1 cellular context compared by ENCODE assay signal in the genomic region with DNA sequence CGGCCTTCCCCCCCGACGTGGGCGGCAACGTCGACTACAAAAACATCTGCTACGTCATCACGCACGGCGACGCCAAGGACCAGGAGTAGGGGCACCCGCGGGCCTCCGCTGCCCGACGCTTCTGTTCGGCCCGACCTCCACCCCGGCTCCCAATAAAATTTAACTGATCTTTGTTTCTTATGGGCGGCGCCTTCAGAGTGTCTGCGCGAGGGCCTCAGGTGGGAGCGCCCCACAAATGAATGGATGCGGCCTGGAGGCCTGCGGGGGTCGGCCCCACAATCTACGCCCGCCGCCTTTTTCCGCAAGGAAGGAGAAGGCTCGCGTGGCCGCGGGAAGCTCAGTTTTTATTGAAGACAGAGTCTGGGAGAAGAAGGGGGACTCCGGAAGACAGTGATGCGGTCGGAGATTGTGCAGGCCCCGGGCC.
TF ChIP-seq lines count a peak whose summit lies in the region.

No MANE protein-coding gene starts in this region.

TF ChIP-seq in K562, 482 proteins besides CTCF, POLR2A, EP300 and RAD21 (continues in another document):
- peak; percentile 84 for TF ChIP-seq ZNF707 (CRISPR knock-in tag; conservative IDR thresholded peaks at IDR 0.05)
- TF ChIP-seq, protein P1, sequence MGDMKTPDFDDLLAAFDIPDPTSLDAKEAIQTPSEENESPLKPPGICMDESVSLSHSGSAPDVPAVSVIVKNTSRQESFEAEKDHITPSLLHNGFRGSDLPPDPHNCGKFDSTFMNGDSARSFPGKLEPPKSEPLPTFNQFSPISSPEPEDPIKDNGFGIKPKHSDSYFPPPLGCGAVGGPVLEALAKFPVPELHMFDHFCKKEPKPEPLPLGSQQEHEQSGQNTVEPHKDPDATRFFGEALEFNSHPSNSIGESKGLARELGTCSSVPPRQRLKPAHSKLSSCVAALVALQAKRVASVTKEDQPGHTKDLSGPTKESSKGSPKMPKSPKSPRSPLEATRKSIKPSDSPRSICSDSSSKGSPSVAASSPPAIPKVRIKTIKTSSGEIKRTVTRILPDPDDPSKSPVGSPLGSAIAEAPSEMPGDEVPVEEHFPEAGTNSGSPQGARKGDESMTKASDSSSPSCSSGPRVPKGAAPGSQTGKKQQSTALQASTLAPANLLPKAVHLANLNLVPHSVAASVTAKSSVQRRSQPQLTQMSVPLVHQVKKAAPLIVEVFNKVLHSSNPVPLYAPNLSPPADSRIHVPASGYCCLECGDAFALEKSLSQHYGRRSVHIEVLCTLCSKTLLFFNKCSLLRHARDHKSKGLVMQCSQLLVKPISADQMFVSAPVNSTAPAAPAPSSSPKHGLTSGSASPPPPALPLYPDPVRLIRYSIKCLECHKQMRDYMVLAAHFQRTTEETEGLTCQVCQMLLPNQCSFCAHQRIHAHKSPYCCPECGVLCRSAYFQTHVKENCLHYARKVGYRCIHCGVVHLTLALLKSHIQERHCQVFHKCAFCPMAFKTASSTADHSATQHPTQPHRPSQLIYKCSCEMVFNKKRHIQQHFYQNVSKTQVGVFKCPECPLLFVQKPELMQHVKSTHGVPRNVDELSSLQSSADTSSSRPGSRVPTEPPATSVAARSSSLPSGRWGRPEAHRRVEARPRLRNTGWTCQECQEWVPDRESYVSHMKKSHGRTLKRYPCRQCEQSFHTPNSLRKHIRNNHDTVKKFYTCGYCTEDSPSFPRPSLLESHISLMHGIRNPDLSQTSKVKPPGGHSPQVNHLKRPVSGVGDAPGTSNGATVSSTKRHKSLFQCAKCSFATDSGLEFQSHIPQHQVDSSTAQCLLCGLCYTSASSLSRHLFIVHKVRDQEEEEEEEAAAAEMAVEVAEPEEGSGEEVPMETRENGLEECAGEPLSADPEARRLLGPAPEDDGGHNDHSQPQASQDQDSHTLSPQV (IDR thresholded peaks at IDR 0.05), result peak; percentile 89
- TF ChIP-seq, protein P2, sequence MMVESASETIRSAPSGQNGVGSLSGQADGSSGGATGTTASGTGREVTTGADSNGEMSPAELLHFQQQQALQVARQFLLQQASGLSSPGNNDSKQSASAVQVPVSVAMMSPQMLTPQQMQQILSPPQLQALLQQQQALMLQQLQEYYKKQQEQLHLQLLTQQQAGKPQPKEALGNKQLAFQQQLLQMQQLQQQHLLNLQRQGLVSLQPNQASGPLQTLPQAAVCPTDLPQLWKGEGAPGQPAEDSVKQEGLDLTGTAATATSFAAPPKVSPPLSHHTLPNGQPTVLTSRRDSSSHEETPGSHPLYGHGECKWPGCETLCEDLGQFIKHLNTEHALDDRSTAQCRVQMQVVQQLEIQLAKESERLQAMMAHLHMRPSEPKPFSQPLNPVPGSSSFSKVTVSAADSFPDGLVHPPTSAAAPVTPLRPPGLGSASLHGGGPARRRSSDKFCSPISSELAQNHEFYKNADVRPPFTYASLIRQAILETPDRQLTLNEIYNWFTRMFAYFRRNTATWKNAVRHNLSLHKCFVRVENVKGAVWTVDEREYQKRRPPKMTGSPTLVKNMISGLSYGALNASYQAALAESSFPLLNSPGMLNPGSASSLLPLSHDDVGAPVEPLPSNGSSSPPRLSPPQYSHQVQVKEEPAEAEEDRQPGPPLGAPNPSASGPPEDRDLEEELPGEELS (CRISPR knock-in tag; IDR thresholded peaks at IDR 0.05; ENCODE audit: borderline replicate concordance), result 0 out of 2 replicates have a peak, but pooled peaks have one; percentile 9
- TF ChIP-seq POLR2AphosphoS5 (IDR thresholded peaks at IDR 0.05; ENCODE audit: control insufficient read depth, insufficient read depth, low read depth, low read length), result peak; percentile 64; the same call in 1 of the 2 replicates
- peak; percentile 70 for TF ChIP-seq SMARCA5 (IDR thresholded peaks at IDR 0.05)
- no peak for TF ChIP-seq ZNF217 (CRISPR knock-in tag; IDR thresholded peaks at IDR 0.05)
- TF ChIP-seq ELF1 (tag; IDR thresholded peaks at IDR 0.05), result peak; percentile 77
- no peak for TF ChIP-seq ZNF134 (CRISPR knock-in tag; conservative IDR thresholded peaks at IDR 0.05)
- peak; percentile 97 for TF ChIP-seq ZFX (CRISPR knock-in tag; IDR thresholded peaks at IDR 0.05)
- peak; percentile 43 for TF ChIP-seq PHF20 (IDR thresholded peaks at IDR 0.05; ENCODE audit: partially characterized antibody)
- TF ChIP-seq RNF2 (IDR thresholded peaks at IDR 0.05), result peak; percentile 62
- 0 out of 2 replicates have a peak, but pooled peaks have one; percentile 13 for TF ChIP-seq NCOA1 (IDR thresholded peaks at IDR 0.05; ENCODE audit: low read depth)
- TF ChIP-seq, protein P3, sequence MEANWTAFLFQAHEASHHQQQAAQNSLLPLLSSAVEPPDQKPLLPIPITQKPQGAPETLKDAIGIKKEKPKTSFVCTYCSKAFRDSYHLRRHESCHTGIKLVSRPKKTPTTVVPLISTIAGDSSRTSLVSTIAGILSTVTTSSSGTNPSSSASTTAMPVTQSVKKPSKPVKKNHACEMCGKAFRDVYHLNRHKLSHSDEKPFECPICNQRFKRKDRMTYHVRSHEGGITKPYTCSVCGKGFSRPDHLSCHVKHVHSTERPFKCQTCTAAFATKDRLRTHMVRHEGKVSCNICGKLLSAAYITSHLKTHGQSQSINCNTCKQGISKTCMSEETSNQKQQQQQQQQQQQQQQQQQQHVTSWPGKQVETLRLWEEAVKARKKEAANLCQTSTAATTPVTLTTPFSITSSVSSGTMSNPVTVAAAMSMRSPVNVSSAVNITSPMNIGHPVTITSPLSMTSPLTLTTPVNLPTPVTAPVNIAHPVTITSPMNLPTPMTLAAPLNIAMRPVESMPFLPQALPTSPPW (CRISPR knock-in tag; IDR thresholded peaks at IDR 0.05), result peak; percentile 91
- peak; percentile 84 for TF ChIP-seq GABPA (tag; conservative IDR thresholded peaks at IDR 0.05; ENCODE audit: low read depth)
- 0 out of 2 replicates have a peak, but pooled peaks have one; percentile 30 for TF ChIP-seq SPI1 (IDR thresholded peaks at IDR 0.05; ENCODE audit: borderline replicate concordance, low read depth, low read length)
- no peak for TF ChIP-seq POLR3G (IDR thresholded peaks at IDR 0.05; ENCODE audit: extremely low read depth, insufficient read length, insufficient replicate concordance)
- TF ChIP-seq, protein P4, sequence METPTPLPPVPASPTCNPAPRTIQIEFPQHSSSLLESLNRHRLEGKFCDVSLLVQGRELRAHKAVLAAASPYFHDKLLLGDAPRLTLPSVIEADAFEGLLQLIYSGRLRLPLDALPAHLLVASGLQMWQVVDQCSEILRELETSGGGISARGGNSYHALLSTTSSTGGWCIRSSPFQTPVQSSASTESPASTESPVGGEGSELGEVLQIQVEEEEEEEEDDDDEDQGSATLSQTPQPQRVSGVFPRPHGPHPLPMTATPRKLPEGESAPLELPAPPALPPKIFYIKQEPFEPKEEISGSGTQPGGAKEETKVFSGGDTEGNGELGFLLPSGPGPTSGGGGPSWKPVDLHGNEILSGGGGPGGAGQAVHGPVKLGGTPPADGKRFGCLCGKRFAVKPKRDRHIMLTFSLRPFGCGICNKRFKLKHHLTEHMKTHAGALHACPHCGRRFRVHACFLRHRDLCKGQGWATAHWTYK (CRISPR knock-in tag; IDR thresholded peaks at IDR 0.05), result 0 out of 2 replicates have a peak, but pooled peaks have one; percentile 22
- TF ChIP-seq MYC (IDR thresholded peaks at IDR 0.05; ENCODE audit: low read depth, low read length), result peak; percentile 55; the same call in 1 of the 2 replicates
- peak; percentile 57; the same call in 1 of the 2 replicates for TF ChIP-seq MYC (CRISPR knock-in tag; IDR thresholded peaks at IDR 0.05; ENCODE audit: borderline replicate concordance, low read depth)
- TF ChIP-seq ZNF3 (CRISPR knock-in tag; IDR thresholded peaks at IDR 0.05), result no peak
- TF ChIP-seq ARID1B (IDR thresholded peaks at IDR 0.05), result peak; percentile 56
- TF ChIP-seq, protein P5, sequence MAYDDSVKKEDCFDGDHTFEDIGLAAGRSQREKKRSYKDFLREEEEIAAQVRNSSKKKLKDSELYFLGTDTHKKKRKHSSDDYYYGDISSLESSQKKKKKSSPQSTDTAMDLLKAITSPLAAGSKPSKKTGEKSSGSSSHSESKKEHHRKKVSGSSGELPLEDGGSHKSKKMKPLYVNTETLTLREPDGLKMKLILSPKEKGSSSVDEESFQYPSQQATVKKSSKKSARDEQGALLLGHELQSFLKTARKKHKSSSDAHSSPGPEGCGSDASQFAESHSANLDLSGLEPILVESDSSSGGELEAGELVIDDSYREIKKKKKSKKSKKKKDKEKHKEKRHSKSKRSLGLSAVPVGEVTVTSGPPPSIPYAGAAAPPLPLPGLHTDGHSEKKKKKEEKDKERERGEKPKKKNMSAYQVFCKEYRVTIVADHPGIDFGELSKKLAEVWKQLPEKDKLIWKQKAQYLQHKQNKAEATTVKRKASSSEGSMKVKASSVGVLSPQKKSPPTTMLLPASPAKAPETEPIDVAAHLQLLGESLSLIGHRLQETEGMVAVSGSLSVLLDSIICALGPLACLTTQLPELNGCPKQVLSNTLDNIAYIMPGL (CRISPR knock-in tag; IDR thresholded peaks at IDR 0.05), result no peak
- no peak for TF ChIP-seq ZZZ3 (IDR thresholded peaks at IDR 0.05)
- peak; percentile 65 for TF ChIP-seq TAF7 (tag; IDR thresholded peaks at IDR 0.05)
- TF ChIP-seq ZSCAN29 (IDR thresholded peaks at IDR 0.05), result peak; percentile 28; the same call in 1 of the 2 replicates
- TF ChIP-seq, protein P6, sequence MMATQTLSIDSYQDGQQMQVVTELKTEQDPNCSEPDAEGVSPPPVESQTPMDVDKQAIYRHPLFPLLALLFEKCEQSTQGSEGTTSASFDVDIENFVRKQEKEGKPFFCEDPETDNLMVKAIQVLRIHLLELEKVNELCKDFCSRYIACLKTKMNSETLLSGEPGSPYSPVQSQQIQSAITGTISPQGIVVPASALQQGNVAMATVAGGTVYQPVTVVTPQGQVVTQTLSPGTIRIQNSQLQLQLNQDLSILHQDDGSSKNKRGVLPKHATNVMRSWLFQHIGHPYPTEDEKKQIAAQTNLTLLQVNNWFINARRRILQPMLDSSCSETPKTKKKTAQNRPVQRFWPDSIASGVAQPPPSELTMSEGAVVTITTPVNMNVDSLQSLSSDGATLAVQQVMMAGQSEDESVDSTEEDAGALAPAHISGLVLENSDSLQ (IDR thresholded peaks at IDR 0.05), result peak; percentile 45
- TF ChIP-seq, protein P7, sequence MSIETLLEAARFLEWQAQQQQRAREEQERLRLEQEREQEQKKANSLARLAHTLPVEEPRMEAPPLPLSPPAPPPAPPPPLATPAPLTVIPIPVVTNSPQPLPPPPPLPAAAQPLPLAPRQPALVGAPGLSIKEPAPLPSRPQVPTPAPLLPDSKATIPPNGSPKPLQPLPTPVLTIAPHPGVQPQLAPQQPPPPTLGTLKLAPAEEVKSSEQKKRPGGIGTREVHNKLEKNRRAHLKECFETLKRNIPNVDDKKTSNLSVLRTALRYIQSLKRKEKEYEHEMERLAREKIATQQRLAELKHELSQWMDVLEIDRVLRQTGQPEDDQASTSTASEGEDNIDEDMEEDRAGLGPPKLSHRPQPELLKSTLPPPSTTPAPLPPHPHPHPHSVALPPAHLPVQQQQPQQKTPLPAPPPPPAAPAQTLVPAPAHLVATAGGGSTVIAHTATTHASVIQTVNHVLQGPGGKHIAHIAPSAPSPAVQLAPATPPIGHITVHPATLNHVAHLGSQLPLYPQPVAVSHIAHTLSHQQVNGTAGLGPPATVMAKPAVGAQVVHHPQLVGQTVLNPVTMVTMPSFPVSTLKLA (conservative IDR thresholded peaks at IDR 0.05), result peak; percentile 62 to 70; a peak in 1 of 4 replicates
- no peak for TF ChIP-seq RFX5 (IDR thresholded peaks at IDR 0.05; ENCODE audit: low read depth, low read length)
- TF ChIP-seq SMARCE1 (IDR thresholded peaks at IDR 0.05), result peak; percentile 19; the same call in 1 of the 2 replicates
- no peak for TF ChIP-seq TOE1 (IDR thresholded peaks at IDR 0.05; ENCODE audit: borderline replicate concordance)
- no peak for TF ChIP-seq TOE1 (CRISPR knock-in tag; IDR thresholded peaks at IDR 0.05; ENCODE audit: borderline replicate concordance, low read depth)
- TF ChIP-seq ZNF830 (CRISPR knock-in tag; IDR thresholded peaks at IDR 0.05), result 0 out of 2 replicates have a peak, but pooled peaks have one; percentile 54
- TF ChIP-seq KAT8 (IDR thresholded peaks at IDR 0.05; ENCODE audit: low read depth), result 0 out of 2 replicates have a peak, but pooled peaks have one; percentile 56
- TF ChIP-seq CREM (IDR thresholded peaks at IDR 0.05; ENCODE audit: low read depth), result peak; percentile 95
- TF ChIP-seq HNRNPL (IDR thresholded peaks at IDR 0.05; ENCODE audit: low read depth, low read length), result 0 out of 2 replicates have a peak, but pooled peaks have one; percentile 47
- TF ChIP-seq TAF1 (IDR thresholded peaks at IDR 0.05; ENCODE audit: control insufficient read depth, extremely low read depth, insufficient read depth, low read length, severe bottlenecking), result peak; percentile 78
- 0 out of 2 replicates have a peak, but pooled peaks have one; percentile 28 for TF ChIP-seq ZNF583 (CRISPR knock-in tag; IDR thresholded peaks at IDR 0.05)
- TF ChIP-seq BACH1 (tag; IDR thresholded peaks at IDR 0.05), result peak; percentile 52; the same call in 1 of the 2 replicates
- TF ChIP-seq, protein P8, sequence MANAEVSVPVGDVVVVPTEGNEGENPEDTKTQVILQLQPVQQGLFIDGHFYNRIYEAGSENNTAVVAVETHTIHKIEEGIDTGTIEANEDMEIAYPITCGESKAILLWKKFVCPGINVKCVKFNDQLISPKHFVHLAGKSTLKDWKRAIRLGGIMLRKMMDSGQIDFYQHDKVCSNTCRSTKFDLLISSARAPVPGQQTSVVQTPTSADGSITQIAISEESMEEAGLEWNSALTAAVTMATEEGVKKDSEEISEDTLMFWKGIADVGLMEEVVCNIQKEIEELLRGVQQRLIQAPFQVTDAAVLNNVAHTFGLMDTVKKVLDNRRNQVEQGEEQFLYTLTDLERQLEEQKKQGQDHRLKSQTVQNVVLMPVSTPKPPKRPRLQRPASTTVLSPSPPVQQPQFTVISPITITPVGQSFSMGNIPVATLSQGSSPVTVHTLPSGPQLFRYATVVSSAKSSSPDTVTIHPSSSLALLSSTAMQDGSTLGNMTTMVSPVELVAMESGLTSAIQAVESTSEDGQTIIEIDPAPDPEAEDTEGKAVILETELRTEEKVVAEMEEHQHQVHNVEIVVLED (CRISPR knock-in tag; IDR thresholded peaks at IDR 0.05), result peak; percentile 96
- TF ChIP-seq PML (IDR thresholded peaks at IDR 0.05; ENCODE audit: low read length), result peak; percentile 64; the same call in 1 of the 2 replicates
- TF ChIP-seq KDM4B (IDR thresholded peaks at IDR 0.05; ENCODE audit: borderline replicate concordance in 2 of 2, low read depth in 1 of 2), result peak in 1 of 2 experiments; percentile 69; a peak in 1 of 4 replicates
- TF ChIP-seq TRIM28 (IDR thresholded peaks at IDR 0.05), result peak; percentile 69
- TF ChIP-seq C11orf30 (IDR thresholded peaks at IDR 0.05; ENCODE audit: low read depth), result peak; percentile 71; the same call in 1 of the 2 replicates
- TF ChIP-seq ATF7 (IDR thresholded peaks at IDR 0.05), result peak; percentile 80
- TF ChIP-seq ZNF143 (CRISPR knock-in tag; IDR thresholded peaks at IDR 0.05), result no peak
- TF ChIP-seq, protein P9, sequence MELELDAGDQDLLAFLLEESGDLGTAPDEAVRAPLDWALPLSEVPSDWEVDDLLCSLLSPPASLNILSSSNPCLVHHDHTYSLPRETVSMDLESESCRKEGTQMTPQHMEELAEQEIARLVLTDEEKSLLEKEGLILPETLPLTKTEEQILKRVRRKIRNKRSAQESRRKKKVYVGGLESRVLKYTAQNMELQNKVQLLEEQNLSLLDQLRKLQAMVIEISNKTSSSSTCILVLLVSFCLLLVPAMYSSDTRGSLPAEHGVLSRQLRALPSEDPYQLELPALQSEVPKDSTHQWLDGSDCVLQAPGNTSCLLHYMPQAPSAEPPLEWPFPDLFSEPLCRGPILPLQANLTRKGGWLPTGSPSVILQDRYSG (tag; conservative IDR thresholded peaks at IDR 0.05; ENCODE audit: low read depth), result peak; percentile 52; the same call in 1 of the 2 replicates
- peak; percentile 14 for TF ChIP-seq SOX6 (IDR thresholded peaks at IDR 0.05)
- no peak for TF ChIP-seq SAP30 (IDR thresholded peaks at IDR 0.05; ENCODE audit: borderline replicate concordance, insufficient read depth, low read depth, low read length, poor library complexity, severe bottlenecking)
- no peak for TF ChIP-seq ZNF224 (CRISPR knock-in tag; IDR thresholded peaks at IDR 0.05)
